Comparison of ENCODE assay signal across 1 cellular context in the genomic region with DNA sequence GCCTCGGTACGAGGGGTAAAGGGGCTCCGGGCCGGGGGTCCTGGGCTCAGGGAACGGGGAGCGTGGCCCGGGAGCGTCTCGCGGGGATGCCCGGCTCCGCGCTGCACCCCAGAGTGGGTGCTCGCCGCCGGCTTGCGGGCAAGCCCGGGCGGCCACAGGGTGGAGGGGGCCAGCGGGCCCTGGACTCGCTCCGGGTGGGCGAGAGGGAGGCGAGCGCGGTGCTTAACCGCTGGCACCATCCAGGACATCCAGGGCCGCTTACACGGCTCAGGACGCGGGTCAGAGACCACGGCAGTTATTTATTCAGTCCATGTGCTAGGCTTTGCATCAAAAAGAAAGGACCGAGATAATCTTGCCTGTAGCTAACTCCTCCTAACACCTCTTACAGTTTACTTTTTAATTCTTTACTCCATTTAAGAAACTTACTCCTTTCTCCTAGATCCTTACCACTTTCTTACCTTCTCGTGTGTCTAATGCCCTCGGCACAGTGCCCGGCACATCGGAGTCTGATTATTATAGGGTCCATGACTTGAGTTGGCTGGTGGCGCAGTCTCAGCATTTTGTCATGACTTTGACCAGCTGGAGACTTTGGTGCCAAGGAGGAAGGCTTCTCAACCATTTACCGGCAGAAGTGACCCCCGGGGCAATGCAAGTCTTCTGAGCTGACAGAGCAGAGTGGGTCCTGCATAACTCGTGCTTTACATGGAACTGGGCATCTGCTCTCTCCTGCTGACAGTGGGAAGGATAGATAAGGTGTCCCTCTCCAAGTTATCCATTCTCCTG.
TF ChIP-seq lines count a peak whose summit lies in the region.

No MANE protein-coding gene starts in this region.

TF ChIP-seq in WTC11, 78 proteins besides CTCF, POLR2A, EP300 and RAD21 (continued from another document):
- TF ChIP-seq, protein P1, sequence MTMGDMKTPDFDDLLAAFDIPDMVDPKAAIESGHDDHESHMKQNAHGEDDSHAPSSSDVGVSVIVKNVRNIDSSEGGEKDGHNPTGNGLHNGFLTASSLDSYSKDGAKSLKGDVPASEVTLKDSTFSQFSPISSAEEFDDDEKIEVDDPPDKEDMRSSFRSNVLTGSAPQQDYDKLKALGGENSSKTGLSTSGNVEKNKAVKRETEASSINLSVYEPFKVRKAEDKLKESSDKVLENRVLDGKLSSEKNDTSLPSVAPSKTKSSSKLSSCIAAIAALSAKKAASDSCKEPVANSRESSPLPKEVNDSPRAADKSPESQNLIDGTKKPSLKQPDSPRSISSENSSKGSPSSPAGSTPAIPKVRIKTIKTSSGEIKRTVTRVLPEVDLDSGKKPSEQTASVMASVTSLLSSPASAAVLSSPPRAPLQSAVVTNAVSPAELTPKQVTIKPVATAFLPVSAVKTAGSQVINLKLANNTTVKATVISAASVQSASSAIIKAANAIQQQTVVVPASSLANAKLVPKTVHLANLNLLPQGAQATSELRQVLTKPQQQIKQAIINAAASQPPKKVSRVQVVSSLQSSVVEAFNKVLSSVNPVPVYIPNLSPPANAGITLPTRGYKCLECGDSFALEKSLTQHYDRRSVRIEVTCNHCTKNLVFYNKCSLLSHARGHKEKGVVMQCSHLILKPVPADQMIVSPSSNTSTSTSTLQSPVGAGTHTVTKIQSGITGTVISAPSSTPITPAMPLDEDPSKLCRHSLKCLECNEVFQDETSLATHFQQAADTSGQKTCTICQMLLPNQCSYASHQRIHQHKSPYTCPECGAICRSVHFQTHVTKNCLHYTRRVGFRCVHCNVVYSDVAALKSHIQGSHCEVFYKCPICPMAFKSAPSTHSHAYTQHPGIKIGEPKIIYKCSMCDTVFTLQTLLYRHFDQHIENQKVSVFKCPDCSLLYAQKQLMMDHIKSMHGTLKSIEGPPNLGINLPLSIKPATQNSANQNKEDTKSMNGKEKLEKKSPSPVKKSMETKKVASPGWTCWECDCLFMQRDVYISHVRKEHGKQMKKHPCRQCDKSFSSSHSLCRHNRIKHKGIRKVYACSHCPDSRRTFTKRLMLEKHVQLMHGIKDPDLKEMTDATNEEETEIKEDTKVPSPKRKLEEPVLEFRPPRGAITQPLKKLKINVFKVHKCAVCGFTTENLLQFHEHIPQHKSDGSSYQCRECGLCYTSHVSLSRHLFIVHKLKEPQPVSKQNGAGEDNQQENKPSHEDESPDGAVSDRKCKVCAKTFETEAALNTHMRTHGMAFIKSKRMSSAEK (CRISPR knock-in tag; IDR thresholded peaks at IDR 0.05; ENCODE audit: borderline replicate concordance) = no peak
- TF ChIP-seq TCF7 (CRISPR knock-in tag; IDR thresholded peaks at IDR 0.05; ENCODE audit: low read depth) (no peak), TP53 (CRISPR knock-in tag; IDR thresholded peaks at IDR 0.05) (no peak), SMAD3 (CRISPR knock-in tag; IDR thresholded peaks at IDR 0.05; ENCODE audit: borderline replicate concordance) (no peak)
- TF ChIP-seq, protein P2, sequence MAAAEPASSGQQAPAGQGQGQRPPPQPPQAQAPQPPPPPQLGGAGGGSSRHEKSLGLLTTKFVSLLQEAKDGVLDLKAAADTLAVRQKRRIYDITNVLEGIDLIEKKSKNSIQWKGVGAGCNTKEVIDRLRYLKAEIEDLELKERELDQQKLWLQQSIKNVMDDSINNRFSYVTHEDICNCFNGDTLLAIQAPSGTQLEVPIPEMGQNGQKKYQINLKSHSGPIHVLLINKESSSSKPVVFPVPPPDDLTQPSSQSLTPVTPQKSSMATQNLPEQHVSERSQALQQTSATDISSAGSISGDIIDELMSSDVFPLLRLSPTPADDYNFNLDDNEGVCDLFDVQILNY (CRISPR knock-in tag; IDR thresholded peaks at IDR 0.05) = no peak
- TF ChIP-seq, protein P3, sequence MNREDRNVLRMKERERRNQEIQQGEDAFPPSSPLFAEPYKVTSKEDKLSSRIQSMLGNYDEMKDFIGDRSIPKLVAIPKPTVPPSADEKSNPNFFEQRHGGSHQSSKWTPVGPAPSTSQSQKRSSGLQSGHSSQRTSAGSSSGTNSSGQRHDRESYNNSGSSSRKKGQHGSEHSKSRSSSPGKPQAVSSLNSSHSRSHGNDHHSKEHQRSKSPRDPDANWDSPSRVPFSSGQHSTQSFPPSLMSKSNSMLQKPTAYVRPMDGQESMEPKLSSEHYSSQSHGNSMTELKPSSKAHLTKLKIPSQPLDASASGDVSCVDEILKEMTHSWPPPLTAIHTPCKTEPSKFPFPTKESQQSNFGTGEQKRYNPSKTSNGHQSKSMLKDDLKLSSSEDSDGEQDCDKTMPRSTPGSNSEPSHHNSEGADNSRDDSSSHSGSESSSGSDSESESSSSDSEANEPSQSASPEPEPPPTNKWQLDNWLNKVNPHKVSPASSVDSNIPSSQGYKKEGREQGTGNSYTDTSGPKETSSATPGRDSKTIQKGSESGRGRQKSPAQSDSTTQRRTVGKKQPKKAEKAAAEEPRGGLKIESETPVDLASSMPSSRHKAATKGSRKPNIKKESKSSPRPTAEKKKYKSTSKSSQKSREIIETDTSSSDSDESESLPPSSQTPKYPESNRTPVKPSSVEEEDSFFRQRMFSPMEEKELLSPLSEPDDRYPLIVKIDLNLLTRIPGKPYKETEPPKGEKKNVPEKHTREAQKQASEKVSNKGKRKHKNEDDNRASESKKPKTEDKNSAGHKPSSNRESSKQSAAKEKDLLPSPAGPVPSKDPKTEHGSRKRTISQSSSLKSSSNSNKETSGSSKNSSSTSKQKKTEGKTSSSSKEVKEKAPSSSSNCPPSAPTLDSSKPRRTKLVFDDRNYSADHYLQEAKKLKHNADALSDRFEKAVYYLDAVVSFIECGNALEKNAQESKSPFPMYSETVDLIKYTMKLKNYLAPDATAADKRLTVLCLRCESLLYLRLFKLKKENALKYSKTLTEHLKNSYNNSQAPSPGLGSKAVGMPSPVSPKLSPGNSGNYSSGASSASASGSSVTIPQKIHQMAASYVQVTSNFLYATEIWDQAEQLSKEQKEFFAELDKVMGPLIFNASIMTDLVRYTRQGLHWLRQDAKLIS (CRISPR knock-in tag; IDR thresholded peaks at IDR 0.05; ENCODE audit: borderline replicate concordance) = no peak
- TF ChIP-seq, protein P4, sequence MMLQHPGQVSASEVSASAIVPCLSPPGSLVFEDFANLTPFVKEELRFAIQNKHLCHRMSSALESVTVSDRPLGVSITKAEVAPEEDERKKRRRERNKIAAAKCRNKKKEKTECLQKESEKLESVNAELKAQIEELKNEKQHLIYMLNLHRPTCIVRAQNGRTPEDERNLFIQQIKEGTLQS (CRISPR knock-in tag; conservative IDR thresholded peaks at IDR 0.05) = no peak
